Comparison of ENCODE assay signal across 21 cellular contexts in the genomic region with DNA sequence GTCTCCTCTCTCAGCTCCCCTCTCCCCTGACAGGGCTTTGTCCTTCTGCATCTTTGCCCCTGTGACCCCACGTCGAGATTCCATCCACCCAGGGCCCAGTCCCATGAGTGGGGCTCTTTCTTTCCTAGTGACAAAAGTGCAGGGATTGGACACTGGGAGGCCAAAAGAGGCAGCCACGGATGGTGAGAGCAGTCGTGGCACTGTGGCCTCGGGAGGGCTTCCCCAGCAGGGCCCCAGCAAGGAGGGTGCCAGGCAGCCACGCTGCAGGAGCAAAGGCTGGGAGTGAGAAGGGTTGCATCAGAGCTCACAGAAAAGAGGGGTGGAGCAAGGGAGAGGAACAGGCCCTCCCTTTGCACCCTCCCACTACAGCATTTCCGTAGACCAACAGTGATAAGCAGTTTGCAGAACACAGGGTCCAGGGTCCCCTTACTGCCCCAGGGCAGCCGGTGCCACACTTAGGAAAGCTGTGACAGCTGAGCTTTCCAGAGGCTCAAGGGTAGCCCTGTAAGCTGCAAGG. TPM values are rescaled to one million over a fixed set of nuclear protein-coding genes. Genes with fewer than 3 reads are reported as not detected.
"Had no signal": no experiment of that assay in that cellular context is flagged by ENCODE, and none has a peak within 500 bp of the region (broad histone marks: within the 10 kb centered on the region; RNA-seq: fewer than 3 reads in every experiment).

No MANE protein-coding gene starts in this region.

- ATAC-seq: activated T-helper 17 cell treated with anti-CD3 and anti-CD28 coated beads, Interleukin-2, amount 50 U/mL, for 72 hours; gastroesophageal sphincter; heart right ventricle; natural killer cell; stimulated activated naive CD8-positive, alpha-beta T cell treated with anti-CD3 and anti-CD28 coated beads, Interleukin-15, Interleukin-2, amounts not matched to agents 100 U/mL and 50 U/mL, for 24 hours had no signal

- H3K4me3 ChIP-seq: heart right ventricle, right atrium auricular region, smooth muscle cell, transverse colon, vagina had no signal

- H3K36me3 ChIP-seq: breast epithelium, gastroesophageal sphincter, heart right ventricle, left ventricle myocardium inferior, right atrium auricular region, transverse colon, vagina had no signal

- DNase-seq: activated CD4-positive, CD25-positive, alpha-beta regulatory T cell treated with anti-CD3 and anti-CD28 coated beads, Interleukin-2, amount 50 U/mL, for 72 hours; activated naive CD4-positive, alpha-beta T cell treated with Interleukin-2 at 50 U/mL for 16 hours; aorta; heart right ventricle; kidney; left ventricle myocardium inferior; natural killer cell; stimulated activated CD4-positive, alpha-beta T cell treated with anti-CD3 and anti-CD28 coated beads, Interleukin-4, amount 100 ng/mL, for 4 hours; stimulated activated CD8-positive, alpha-beta memory T cell treated with anti-CD3 and anti-CD28 coated beads, Interleukin-4, amount 100 ng/mL, for 48 hours; stimulated activated naive CD8-positive, alpha-beta T cell treated with anti-CD3 and anti-CD28 coated beads, Interleukin-15, Interleukin-2, amounts not matched to agents 100 U/mL and 50 U/mL, for 24 hours; T-helper 9 cell; transverse colon had no signal

- H3K4me2 ChIP-seq: smooth muscle cell had no signal

- H3K27me3 ChIP-seq: right atrium auricular region, transverse colon, vagina had no signal

- H3K4me1 ChIP-seq: breast epithelium, transverse colon, vagina had no signal

- H3K27ac ChIP-seq: breast epithelium, gastroesophageal sphincter, heart right ventricle, left ventricle myocardium inferior, right atrium auricular region, transverse colon, vagina had no signal

- FAIRE-seq: endometrium, kidney had no signal

RNA-seq across cellular contexts. Expression of gene ZSCAN1, which starts 4.9 kb away (rescaled TPM):
- total RNA-seq: activated CD8-positive, alpha-beta memory T cell treated with anti-CD3 and anti-CD28 coated beads for 36 hours; activated T-helper 17 cell treated with anti-CD3 and anti-CD28 coated beads, Interleukin-2, amount 50 U/mL, for 72 hours; aorta; dermis microvascular lymphatic vessel endothelial cell; gastroesophageal sphincter; left ventricle myocardium inferior; natural killer cell; right atrium auricular region; smooth muscle cell; transverse colon; vagina had no signal
